Comparison of ENCODE assay signal across 8 cellular contexts in genomic region chr1:40381268-40382109, GRCh38. TPM values are rescaled to one million over a fixed set of nuclear protein-coding genes. Genes with fewer than 3 reads are reported as not detected.
A peak's percentile ranks its signal among the peaks of the same experiment; 100 is the strongest.
DNase-seq lines count a peak whose midpoint lies in the region; ATAC-seq, FAIRE-seq and TF ChIP-seq lines count a peak whose summit lies in the region.
"Had no signal": no experiment of that assay in that cellular context is flagged by ENCODE, and none has a peak within 500 bp of the region (broad histone marks: within the 10 kb centered on the region; RNA-seq: fewer than 3 reads in every experiment).

No MANE protein-coding gene starts in this region.

- H3K27me3 ChIP-seq in small intestine (ENCODE audit: control insufficient read depth in 2 of 2, insufficient read depth in 2 of 2, low read length in 2 of 2): no peaks in the 10 kb centered on the region
- H3K27me3 ChIP-seq in GM23338 (ENCODE audit: insufficient read depth): no peaks in the 10 kb centered on the region

- H3K4me2 ChIP-seq in GM23338: no peak overlapping the region

- peak overlapping the region; percentile 80 for H3K4me3 Mint-ChIP-seq in activated naive CD8-positive, alpha-beta T cell treated with anti-CD3 and anti-CD28 coated beads, Interleukin-2, amount 10 ng/mL, durations not matched to agents 7 days and 5 days
- no peak overlapping the region for H3K4me3 Mint-ChIP-seq in GM23338

- H3K9me2 ChIP-seq in GM23338 (ENCODE audit: insufficient read depth): no peaks in the 10 kb centered on the region

- FAIRE-seq in small intestine (lab: Jason Lieb, UNC): no peak

- no peak overlapping the region for H2AFZ ChIP-seq in GM23338

- 55 to 77% (median 62%) methylated on average over 7 of the region's 7 CpGs for whole genome bisulfite sequencing in small intestine, 3 donors

- peak; percentile 21 for ATAC-seq in GM18520 (IDR thresholded peaks at IDR 0.05; ENCODE audit: unreplicated experiment)
- ATAC-seq in HG03521 (IDR thresholded peaks at IDR 0.05; ENCODE audit: unreplicated experiment): peak; percentile 30
- peak; percentile 62 for ATAC-seq in activated naive CD8-positive, alpha-beta T cell treated with anti-CD3 and anti-CD28 coated beads, Interleukin-2, amount 10 ng/mL, durations not matched to agents 7 days and 5 days (ENCODE audit: low read depth)
- no peak for ATAC-seq in GM23338
- ATAC-seq in GM18502 (IDR thresholded peaks at IDR 0.05; ENCODE audit: poor library complexity, unreplicated experiment): no peak

- POLR2A ChIA-PET in activated naive CD8-positive, alpha-beta T cell treated with anti-CD3 and anti-CD28 coated beads, Interleukin-2, amount 10 ng/mL, durations not matched to agents 7 days and 5 days (lab: Charles Lee): interaction anchor here (0.7 to 10.4 kb wide), 9 partner anchors 8 to 63 kb away, joined by 3 to 175 read pairs (median 5); partner anchors contain the start of gene SMAP2

- H3K27ac ChIP-seq in small intestine (ENCODE audit: low read depth in 1 of 2, low read length in 1 of 2) (peak overlapping the region in 1 of 2 donors; percentile 83), GM23338 (ENCODE audit: low read depth) (no peak overlapping the region)

- H3K9me3 Mint-ChIP-seq in activated naive CD8-positive, alpha-beta T cell treated with anti-CD3 and anti-CD28 coated beads, Interleukin-2, amount 10 ng/mL, durations not matched to agents 7 days and 5 days: no peaks in the 10 kb centered on the region
- H3K9me3 Mint-ChIP-seq in GM23338: no peaks in the 10 kb centered on the region

- H3K36me3 ChIP-seq in small intestine (ENCODE audit: control insufficient read depth in 2 of 2, insufficient read depth in 2 of 2, low read length in 2 of 2) (no peaks in the 10 kb centered on the region), GM23338 (ENCODE audit: insufficient read depth) (no peaks in the 10 kb centered on the region)

- H3K27ac Mint-ChIP-seq in activated naive CD8-positive, alpha-beta T cell treated with anti-CD3 and anti-CD28 coated beads, Interleukin-2, amount 10 ng/mL, durations not matched to agents 7 days and 5 days: peak overlapping the region; percentile 98
- no peak overlapping the region for H3K27ac Mint-ChIP-seq in GM23338

- H3K27me3 Mint-ChIP-seq in activated naive CD8-positive, alpha-beta T cell treated with anti-CD3 and anti-CD28 coated beads, Interleukin-2, amount 10 ng/mL, durations not matched to agents 7 days and 5 days: no peaks in the 10 kb centered on the region
- H3K27me3 Mint-ChIP-seq in GM23338 (ENCODE audit: insufficient read depth, low read depth, poor library complexity): no peaks in the 10 kb centered on the region

- no peaks in the 10 kb centered on the region for H3K9me3 ChIP-seq in small intestine (ENCODE audit: control insufficient read depth, low read depth)

- peaks cover 24% of the 10 kb centered on the region for H3K36me3 Mint-ChIP-seq in activated naive CD8-positive, alpha-beta T cell treated with anti-CD3 and anti-CD28 coated beads, Interleukin-2, amount 10 ng/mL, durations not matched to agents 7 days and 5 days
- no peaks in the 10 kb centered on the region for H3K36me3 Mint-ChIP-seq in GM23338 (ENCODE audit: low read depth)

- no peaks in the 10 kb centered on the region; the same call in none of the 2 replicates for H3K79me2 ChIP-seq in GM23338 (replicated peaks; ENCODE audit: insufficient read depth)

- no peak for DNase-seq in activated naive CD8-positive, alpha-beta T cell treated with anti-CD3 and anti-CD28 coated beads, Interleukin-2, amount 10 ng/mL, durations not matched to agents 7 days and 5 days
- DNase-seq in small intestine: peak; percentile 60
- no peak for DNase-seq in GM03348 (ENCODE audit: low spot score)
- no peak for DNase-seq in GM23338 (ENCODE audit: low spot score)
- DNase-seq: activated effector memory CD4-positive, alpha-beta T cell treated with Interleukin-2 at 50 U/mL for 16 hours had no signal

- no peak for TF ChIP-seq CTCF in GM23338 (conservative IDR thresholded peaks at IDR 0.05; ENCODE audit: low read depth in 2 of 2)

- H3F3A ChIP-seq in GM23338 (replicated peaks; ENCODE audit: low read depth): no peaks in the 10 kb centered on the region

- H3K4me3 ChIP-seq in small intestine (ENCODE audit: low read depth in 1 of 2, low read length in 2 of 2) (no peak overlapping the region), GM23338 (no peak overlapping the region)

- H4K20me1 ChIP-seq in GM23338 (replicated peaks; ENCODE audit: insufficient read depth): peaks cover 6% of the 10 kb centered on the region; the same call in 1 of the 2 replicates

- H3K4me1 Mint-ChIP-seq in activated naive CD8-positive, alpha-beta T cell treated with anti-CD3 and anti-CD28 coated beads, Interleukin-2, amount 10 ng/mL, durations not matched to agents 7 days and 5 days: peaks cover 82% of the 10 kb centered on the region
- peaks cover 19% of the 10 kb centered on the region for H3K4me1 Mint-ChIP-seq in GM23338

- H3K4me1 ChIP-seq in small intestine (ENCODE audit: control insufficient read depth in 2 of 2, insufficient read depth in 1 of 2, low read depth in 1 of 2, low read length in 1 of 2) (peaks cover 9 to 19% of the 10 kb centered on the region in 2 donors), GM23338 (ENCODE audit: insufficient read depth) (no peaks in the 10 kb centered on the region)

TF ChIP-seq in GM23338, 12 proteins besides CTCF, POLR2A, EP300 and RAD21 (continues in another document):
- TF ChIP-seq EZH2 (IDR thresholded peaks at IDR 0.05; ENCODE audit: low read depth, unreplicated experiment) (no peak), REST (IDR thresholded peaks at IDR 0.05; ENCODE audit: unreplicated experiment) (no peak), CREB1 (CRISPR knock-in tag; IDR thresholded peaks at IDR 0.05; ENCODE audit: low read depth) (no peak), JUNB (IDR thresholded peaks at IDR 0.05; ENCODE audit: unreplicated experiment) (no peak), NANOG (IDR thresholded peaks at IDR 0.05; ENCODE audit: borderline replicate concordance) (no peak), ZNF331 (CRISPR knock-in tag; IDR thresholded peaks at IDR 0.05; ENCODE audit: low read depth) (no peak), ZNF114 (CRISPR knock-in tag; IDR thresholded peaks at IDR 0.05) (no peak)

RNA-seq across cellular contexts. Expression of gene SMAP2, which starts 8.0 kb away (rescaled TPM):
- total RNA-seq in activated naive CD8-positive, alpha-beta T cell treated with anti-CD3 and anti-CD28 coated beads, Interleukin-2, amount 10 ng/mL, durations not matched to agents 7 days and 5 days: 100 to 1,000 TPM; 133 to 138 TPM
- polyA plus RNA-seq in small intestine (10 to 100 TPM; 13.0 to 27.8 (median 27.3) TPM), GM23338 (2016; fragmentation: Nextera tagmentation; extraction: Ambion mirVana) (2.9 and 3.0 TPM in 2 replicates)
- 2.5 and 4.8 TPM in 2 replicates for total RNA-seq in GM23338 (2014; rRNA removed; shearing (Covaris generic))

Comparison
In these comparisons a context has a peak if more than half of its experiments do, and no peak if none do; other contexts are left out.
1. ATAC-seq: peak in GM18520 (single experiment), HG03521 (single experiment) and activated naive CD8-positive, alpha-beta T cell treated with anti-CD3 and anti-CD28 coated beads, Interleukin-2, amount 10 ng/mL, durations not matched to agents 7 days and 5 days (single experiment); none in GM23338 (single experiment) and GM18502 (single experiment).
2. RNA of gene SMAP2, which starts 8.0 kb away (total RNA-seq): 133 to 138 TPM in activated naive CD8-positive, alpha-beta T cell treated with anti-CD3 and anti-CD28 coated beads, Interleukin-2, amount 10 ng/mL, durations not matched to agents 7 days and 5 days; 2.5 to 4.8 TPM in GM23338; every median in the first group is over 10 times any median in the second.